29 cellular contexts compared by ENCODE assay signal in genomic region chr2:168008796-168009195, GRCh38.
"Had no signal": no experiment of that assay in that cellular context is flagged by ENCODE, and none has a peak within 500 bp of the region (broad histone marks: within the 10 kb centered on the region; RNA-seq: fewer than 3 reads in every experiment).

No MANE protein-coding gene starts in this region.

- H3K36me3 ChIP-seq: ascending aorta, SJCRH30 had no signal

- H3K27ac Mint-ChIP-seq: activated B cell treated with CpG ODN at 0.5 μM for 24 hours; activated CD4-positive, alpha-beta T cell treated with anti-CD3 and anti-CD28 coated beads, Interleukin-2, amount 10 ng/mL, durations not matched to agents 24 days and 14 days; activated CD8-positive, alpha-beta memory T cell treated with anti-CD3 and anti-CD28 coated beads, Interleukin-2, amount 10 ng/mL, durations not matched to agents 7 days and 5 days; activated naive CD8-positive, alpha-beta T cell treated with anti-CD3 and anti-CD28 coated beads, Interleukin-2, amount 50 U/mL, for 24 hours had no signal

- DNase-seq: activated B cell treated with CpG ODN at 0.5 μM for 24 hours; activated CD4-positive, alpha-beta T cell treated with anti-CD3 and anti-CD28 coated beads for 1 hour; activated CD4-positive, alpha-beta T cell treated with anti-CD3 and anti-CD28 coated beads, Interleukin-2, amount 10 ng/mL, durations not matched to agents 24 days and 14 days; activated CD4-positive, alpha-beta T cell treated with anti-CD3 and anti-CD28 coated beads, Interleukin-2, amount 50 U/mL, for 48 hours; activated CD8-positive, alpha-beta memory T cell treated with anti-CD3 and anti-CD28 coated beads, Interleukin-2, amount 10 ng/mL, durations not matched to agents 7 days and 5 days; activated effector memory CD4-positive, alpha-beta T cell treated with anti-CD3 and anti-CD28 coated beads, Interleukin-2, amount 50 U/mL, for 16 hours; activated naive CD4-positive, alpha-beta T cell treated with Interleukin-2 at 50 U/mL for 16 hours; activated naive CD8-positive, alpha-beta T cell treated with anti-CD3 and anti-CD28 coated beads, Interleukin-2, amount 50 U/mL, for 24 hours; activated T-cell treated with anti-CD3 and anti-CD28 coated beads, Interleukin-2, amount 50 U/mL, for 4 hours; amniotic stem cell; body of pancreas; KG1; NCI-H1048; NCI-H146; NCI-H187 treated with DMSO at 0.1 percent for 48 hours; NCI-H2081 treated with DMSO at 0.1 percent for 48 hours; NCI-H446 treated with DMSO at 0.1 percent for 48 hours; NCI-H524 treated with DMSO at 0.1 percent for 48 hours; NK-92 treated with Interleukin-12 subunit alpha and Interleukin-12 subunit beta, amount 100 ng/mL, for 24 hours; OCI-M1; Right ventricle myocardium superior; SJCRH30; SK-N-SH; T-helper 1 cell had no signal

- H3K4me3 Mint-ChIP-seq: activated B cell treated with CpG ODN at 0.5 μM for 24 hours; activated CD4-positive, alpha-beta T cell treated with anti-CD3 and anti-CD28 coated beads, Interleukin-2, amount 10 ng/mL, durations not matched to agents 24 days and 14 days; activated CD8-positive, alpha-beta memory T cell treated with anti-CD3 and anti-CD28 coated beads, Interleukin-2, amount 10 ng/mL, durations not matched to agents 7 days and 5 days; activated naive CD8-positive, alpha-beta T cell treated with anti-CD3 and anti-CD28 coated beads, Interleukin-2, amount 50 U/mL, for 24 hours; activated T-cell treated with anti-CD3 and anti-CD28 coated beads, Interleukin-2, amount 50 U/mL, for 4 hours; central memory CD8-positive, alpha-beta T cell had no signal

- H3K9me3 Mint-ChIP-seq: activated B cell treated with CpG ODN at 0.5 μM for 24 hours; activated T-cell treated with anti-CD3 and anti-CD28 coated beads, Interleukin-2, amount 50 U/mL, for 4 hours; central memory CD8-positive, alpha-beta T cell had no signal

- H3K27me3 Mint-ChIP-seq: activated B cell treated with CpG ODN at 0.5 μM for 24 hours; activated CD4-positive, alpha-beta T cell treated with anti-CD3 and anti-CD28 coated beads, Interleukin-2, amount 10 ng/mL, durations not matched to agents 24 days and 14 days; activated CD8-positive, alpha-beta memory T cell treated with anti-CD3 and anti-CD28 coated beads, Interleukin-2, amount 10 ng/mL, durations not matched to agents 7 days and 5 days; activated naive CD8-positive, alpha-beta T cell treated with anti-CD3 and anti-CD28 coated beads, Interleukin-2, amount 50 U/mL, for 24 hours; central memory CD8-positive, alpha-beta T cell had no signal

- H3K4me3 ChIP-seq: ascending aorta, body of pancreas, SJCRH30 had no signal

- H3K9me3 ChIP-seq: ascending aorta, body of pancreas, SJCRH30, SK-N-SH had no signal

- H3K27ac ChIP-seq: ascending aorta, body of pancreas, RWPE1, SJCRH30 had no signal

- H3K27me3 ChIP-seq: ascending aorta, body of pancreas, SJCRH30 had no signal

- H3K4me1 ChIP-seq: ascending aorta, SJCRH30 had no signal

- ATAC-seq: activated CD8-positive, alpha-beta memory T cell treated with anti-CD3 and anti-CD28 coated beads, Interleukin-2, amount 10 ng/mL, durations not matched to agents 7 days and 5 days; activated naive CD4-positive, alpha-beta T cell treated with anti-CD3 and anti-CD28 coated beads, Interleukin-2, amount 50 U/mL, for 72 hours; activated naive CD8-positive, alpha-beta T cell treated with anti-CD3 and anti-CD28 coated beads, Interleukin-2, amount 50 U/mL, for 24 hours; activated T-cell treated with anti-CD3 and anti-CD28 coated beads, Interleukin-2, amount 50 U/mL, for 4 hours; body of pancreas; Panc1 had no signal
